In the genomic region with DNA sequence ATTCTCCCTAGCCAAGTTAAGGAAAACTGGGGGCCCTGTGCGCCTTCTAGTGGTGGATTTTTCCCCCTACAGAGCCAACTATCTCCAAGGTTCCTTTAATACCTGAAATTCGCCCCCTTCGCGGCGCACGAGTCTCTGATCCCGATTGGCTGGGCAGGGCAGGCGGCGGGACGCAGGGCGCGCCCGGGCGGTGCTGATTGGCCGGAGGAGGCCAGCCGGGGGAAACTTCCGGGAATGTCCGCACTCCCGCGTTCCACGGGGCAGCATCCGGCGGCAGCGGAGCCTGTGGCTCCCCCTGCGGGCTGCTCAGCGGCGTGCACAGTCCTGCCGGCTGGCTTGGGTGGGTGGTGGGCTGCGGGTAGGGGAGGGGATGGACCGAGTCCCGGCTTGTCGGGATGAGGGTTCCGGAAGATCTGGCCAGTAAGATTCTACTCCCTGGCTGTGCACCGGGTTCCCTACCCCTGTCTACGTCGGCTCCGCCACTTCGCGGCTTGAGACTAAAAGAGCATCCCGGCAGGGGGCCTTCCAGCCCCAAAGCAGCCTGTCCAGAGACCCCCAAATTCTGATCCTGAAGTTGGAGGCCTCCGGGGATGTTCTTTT, we compare ENCODE assay signal across 8 cellular contexts. TPM values are rescaled to one million over a fixed set of nuclear protein-coding genes. Genes with fewer than 3 reads are reported as not detected.
DNase-seq lines count a peak whose midpoint lies in the region; ATAC-seq and TF ChIP-seq lines count a peak whose summit lies in the region.

NABP2 (plus strand) TSS at position 241 of the 600 bp plus-strand sequence. CDS start 515 bp downstream, outside the sequence.

- peak; percentile 75 for ATAC-seq in GM18867 (IDR thresholded peaks at IDR 0.05; ENCODE audit: unreplicated experiment)
- peak; percentile 55 for ATAC-seq in HG03103 (IDR thresholded peaks at IDR 0.05; ENCODE audit: low read depth, unreplicated experiment)

- H3K27me3 ChIP-seq in breast epithelium = no peaks in the 10 kb centered on the region
- H3K27me3 ChIP-seq in iPS-18a (ENCODE audit: control insufficient read depth, insufficient read depth, low read length) = no peaks in the 10 kb centered on the region
- no peaks in the 10 kb centered on the region for H3K27me3 ChIP-seq in skeletal muscle tissue (ENCODE audit: control insufficient read depth in 3 of 3, insufficient read depth in 3 of 3, low read length in 3 of 3)

- H3K9me3 ChIP-seq in breast epithelium (no peaks in the 10 kb centered on the region), iPS-18a (ENCODE audit: control insufficient read depth, low read depth, low read length) (no peaks in the 10 kb centered on the region), skeletal muscle tissue (ENCODE audit: control insufficient read depth in 3 of 3, low read length in 3 of 3) (no peaks in the 10 kb centered on the region)

- H3K4me3 ChIP-seq in AG04449 (ENCODE audit: low read depth, low read length) (peak within 1 kb of the TSS; percentile 78), breast epithelium (peak within 1 kb of the TSS; percentile 61 to 81 (median 61)), iPS-18a (ENCODE audit: low read length) (peak within 1 kb of the TSS; percentile 79), skeletal muscle tissue (ENCODE audit: low read length in 3 of 3) (peak within 1 kb of the TSS; percentile 80 to 84 (median 84))

- TF ChIP-seq CTCF in AG04449 (IDR thresholded peaks at IDR 0.05; ENCODE audit: insufficient read depth, low read length, missing control alignments) (peak; percentile 96), VCaP (conservative IDR thresholded peaks at IDR 0.05) (peak; percentile 99), breast epithelium (IDR thresholded peaks at IDR 0.05) (peak; percentile 79 to 94 (median 90))

- POLR2A ChIA-PET in AG04449 (lab: Yijun Ruan, JAX) = no interaction called here

- DNase-seq in AG04449 (ENCODE audit: low read depth, low spot score) (peak; percentile 75), NCI-H2171 (lab: John Stamatoyannopoulos, UW) (peak; percentile 95), breast epithelium (ENCODE audit: low spot score in 2 of 2) (peak; percentile 98)

- no peaks in the 10 kb centered on the region for H3K36me3 ChIP-seq in breast epithelium
- no peaks in the 10 kb centered on the region for H3K36me3 ChIP-seq in iPS-18a (ENCODE audit: control insufficient read depth, low read depth, low read length)
- H3K36me3 ChIP-seq in skeletal muscle tissue (ENCODE audit: control insufficient read depth in 3 of 3, insufficient read depth in 3 of 3, low read length in 3 of 3) = peaks cover 7 to 10% (median 9%) of the 10 kb centered on the region in 3 donors

- CTCF ChIA-PET in AG04449 (lab: Yijun Ruan, JAX) = interaction anchor here (0.9 to 5.6 kb wide), 8 partner anchors 13 to 77 kb away, joined by 3 to 145 read pairs (median 24); partner anchors contain the start of genes ANKRD52 and SMARCC2

- H3K4me1 ChIP-seq in breast epithelium (peaks cover 0 to 6% of the 10 kb centered on the region in 2 donors), iPS-18a (ENCODE audit: control insufficient read depth, low read depth, low read length) (peaks cover 17% of the 10 kb centered on the region), skeletal muscle tissue (ENCODE audit: control insufficient read depth in 3 of 3, insufficient read depth in 3 of 3, low read length in 3 of 3) (peaks cover 28 to 52% (median 34%) of the 10 kb centered on the region in 3 donors)

- no peak for TF ChIP-seq POLR2A in breast epithelium (IDR thresholded peaks at IDR 0.05)

- intact Hi-C loops in breast epithelium (cut with DNase I; ENCODE audit: low total_unique reads) = loop anchor here (2.0 kb wide), 1 partner anchor 33 kb away; no protein-coding TSS in a partner anchor

- H3K9ac ChIP-seq in iPS-18a (ENCODE audit: low read length) (peak within 1 kb of the TSS; percentile 76), skeletal muscle tissue (ENCODE audit: low read depth in 1 of 3, low read length in 3 of 3) (peak within 1 kb of the TSS; percentile 76 to 90 (median 84))

- H3K27ac ChIP-seq in VCaP (peak within 1 kb of the TSS; percentile 98), breast epithelium (peak within 1 kb of the TSS; percentile 92 to 95), iPS-18a (ENCODE audit: low read length) (peak within 1 kb of the TSS; percentile 80), skeletal muscle tissue (ENCODE audit: low read depth, low read length) (peak within 1 kb of the TSS; percentile 99)

RNA-seq across cellular contexts. Expression of gene NABP2, which starts in this region (rescaled TPM):
- total RNA-seq in breast epithelium (10 to 100 TPM; 24.7 to 31.2 (median 27.5) TPM), skeletal muscle tissue (14.1 TPM)

Comparison
In these comparisons a context has a peak if more than half of its experiments do, and no peak if none do; other contexts are left out.
1. Peak in every context shown above with its lines: DNase-seq, ATAC-seq, H3K4me3 ChIP-seq and H3K27ac ChIP-seq.